20 cellular contexts compared by ENCODE assay signal in the genomic region with DNA sequence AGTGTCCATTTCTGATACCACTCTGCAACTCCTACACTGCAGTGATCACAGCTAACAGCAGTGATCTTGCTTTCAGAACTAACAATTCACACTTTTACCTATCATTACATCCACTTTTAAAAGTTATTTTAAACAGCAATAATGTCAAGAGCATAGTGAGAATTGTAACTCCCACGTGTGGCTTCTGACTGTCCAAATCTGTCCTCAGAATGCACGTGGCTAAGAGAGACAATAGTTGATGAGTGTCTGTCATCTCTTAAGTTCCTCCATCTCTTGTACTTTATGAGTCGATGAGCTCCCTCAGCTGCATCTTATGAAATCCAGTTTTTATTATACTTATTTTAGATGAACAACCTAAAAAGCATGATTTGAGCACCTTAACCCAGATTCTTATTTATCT. TPM values are rescaled to one million over a fixed set of nuclear protein-coding genes. Genes with fewer than 3 reads are reported as not detected.
DNase-seq lines count a peak whose midpoint lies in the region; ATAC-seq and TF ChIP-seq lines count a peak whose summit lies in the region.
"Had no signal": no experiment of that assay in that cellular context is flagged by ENCODE, and none has a peak within 500 bp of the region (broad histone marks: within the 10 kb centered on the region; RNA-seq: fewer than 3 reads in every experiment).

No MANE protein-coding gene starts in this region.

- no peak for TF ChIP-seq POLR2A in breast epithelium (IDR thresholded peaks at IDR 0.05)

- peaks cover 2% of the 10 kb centered on the region for H3K9me3 Mint-ChIP-seq in activated CD4-positive, alpha-beta memory T cell treated with anti-CD3 and anti-CD28 coated beads, Interleukin-2, amount 10 ng/mL, durations not matched to agents 7 days and 5 days
- H3K9me3 Mint-ChIP-seq: dendritic cell treated with granulocyte-macrophage colony-stimulating factor and Interleukin-4, amounts not matched to agents 40 ng/mL and 50 ng/mL, for 4 days had no signal

- DNase-seq in cardiac septum (ENCODE audit: low spot score): no peak
- DNase-seq in activated CD4-positive, alpha-beta memory T cell treated with anti-CD3 and anti-CD28 coated beads, Interleukin-2, amount 10 ng/mL, durations not matched to agents 7 days and 5 days: no peak
- no peak for DNase-seq in breast epithelium (ENCODE audit: low spot score in 2 of 2)
- DNase-seq in GM20000 (ENCODE audit: low spot score): no peak
- DNase-seq: activated CD4-positive, alpha-beta T cell treated with anti-CD3 and anti-CD28 coated beads for 4 hours; activated effector memory CD4-positive, alpha-beta T cell treated with Interleukin-2 at 50 U/mL for 16 hours; head of caudate nucleus; Karpas-422; NCI-H1105; NCI-H526; Right ventricle myocardium superior; spleen had no signal

- H3K27ac ChIP-seq in breast epithelium: no peak overlapping the region
- H3K27ac ChIP-seq: BLaER1 treated with 17β-estradiol and CSF1 and Interleukin-3, amounts not matched to agents 10 nM and 100 nM; spleen had no signal

- no peaks in the 10 kb centered on the region for H3K27me3 ChIP-seq in breast epithelium
- H3K27me3 ChIP-seq: BLaER1 treated with 17β-estradiol and CSF1 and Interleukin-3, amounts not matched to agents 10 nM and 100 nM; spleen had no signal

- no peaks in the 10 kb centered on the region for H3K4me1 Mint-ChIP-seq in activated CD4-positive, alpha-beta memory T cell treated with anti-CD3 and anti-CD28 coated beads, Interleukin-2, amount 10 ng/mL, durations not matched to agents 7 days and 5 days

- H3K4me1 ChIP-seq in breast epithelium: no peaks in the 10 kb centered on the region
- H3K4me1 ChIP-seq: BLaER1 treated with 17β-estradiol and CSF1 and Interleukin-3, amounts not matched to agents 10 nM and 100 nM; spleen had no signal

- POLR2A ChIA-PET in activated CD4-positive, alpha-beta memory T cell treated with anti-CD3 and anti-CD28 coated beads, Interleukin-2, amount 10 ng/mL, durations not matched to agents 7 days and 5 days (lab: Charles Lee): no interaction called here

- H3K27ac Mint-ChIP-seq in activated CD4-positive, alpha-beta memory T cell treated with anti-CD3 and anti-CD28 coated beads, Interleukin-2, amount 10 ng/mL, durations not matched to agents 7 days and 5 days: no peak overlapping the region
- H3K27ac Mint-ChIP-seq: dendritic cell treated with granulocyte-macrophage colony-stimulating factor and Interleukin-4, amounts not matched to agents 40 ng/mL and 50 ng/mL, for 4 days had no signal

- H3K9me3 ChIP-seq in breast epithelium: peaks cover 0 to 3% of the 10 kb centered on the region in 2 donors

- H3K36me3 ChIP-seq in breast epithelium: no peaks in the 10 kb centered on the region
- H3K36me3 ChIP-seq: BLaER1 treated with 17β-estradiol and CSF1 and Interleukin-3, amounts not matched to agents 10 nM and 100 nM; spleen had no signal

- ATAC-seq in GM18511 (IDR thresholded peaks at IDR 0.05; ENCODE audit: unreplicated experiment) (peak; percentile 71), GM21360 (IDR thresholded peaks at IDR 0.05; ENCODE audit: unreplicated experiment) (peak; percentile 93), HG02759 (IDR thresholded peaks at IDR 0.05; ENCODE audit: unreplicated experiment) (peak; percentile 92), HG03432 (IDR thresholded peaks at IDR 0.05; ENCODE audit: unreplicated experiment) (peak; percentile 84)

- H3K27me3 Mint-ChIP-seq in activated CD4-positive, alpha-beta memory T cell treated with anti-CD3 and anti-CD28 coated beads, Interleukin-2, amount 10 ng/mL, durations not matched to agents 7 days and 5 days: no peaks in the 10 kb centered on the region
- H3K27me3 Mint-ChIP-seq: dendritic cell treated with granulocyte-macrophage colony-stimulating factor and Interleukin-4, amounts not matched to agents 40 ng/mL and 50 ng/mL, for 4 days had no signal

- no peak overlapping the region for H3K4me3 ChIP-seq in breast epithelium
- H3K4me3 ChIP-seq: BLaER1 treated with 17β-estradiol and CSF1 and Interleukin-3, amounts not matched to agents 10 nM and 100 nM; spleen had no signal

- intact Hi-C loops in cardiac septum (cut with DNase I) (no loop called here), breast epithelium (cut with DNase I; ENCODE audit: low total_unique reads) (no loop called here)

- no peaks in the 10 kb centered on the region for H3K36me3 Mint-ChIP-seq in activated CD4-positive, alpha-beta memory T cell treated with anti-CD3 and anti-CD28 coated beads, Interleukin-2, amount 10 ng/mL, durations not matched to agents 7 days and 5 days (ENCODE audit: low read depth)

- TF ChIP-seq CTCF in breast epithelium (IDR thresholded peaks at IDR 0.05): no peak
- TF ChIP-seq CTCF in GM20000 (IDR thresholded peaks at IDR 0.05; ENCODE audit: extremely low read depth, missing control alignments): no peak

- CTCF ChIA-PET in activated CD4-positive, alpha-beta memory T cell treated with anti-CD3 and anti-CD28 coated beads, Interleukin-2, amount 10 ng/mL, durations not matched to agents 7 days and 5 days (lab: Charles Lee): no interaction called here

- no peak overlapping the region for H3K4me3 Mint-ChIP-seq in activated CD4-positive, alpha-beta memory T cell treated with anti-CD3 and anti-CD28 coated beads, Interleukin-2, amount 10 ng/mL, durations not matched to agents 7 days and 5 days
- H3K4me3 Mint-ChIP-seq: dendritic cell treated with granulocyte-macrophage colony-stimulating factor and Interleukin-4, amounts not matched to agents 40 ng/mL and 50 ng/mL, for 4 days had no signal

RNA-seq across cellular contexts. Expression of a gene that starts 16.5 kb away (rescaled TPM):
- total RNA-seq in cardiac septum (not detected), breast epithelium (not detected)
- total RNA-seq in activated CD4-positive, alpha-beta memory T cell treated with anti-CD3 and anti-CD28 coated beads, Interleukin-2, amount 10 ng/mL, durations not matched to agents 7 days and 5 days: not detected
- total RNA-seq: A673, Right ventricle myocardium superior, spleen, ureter had no signal

RNA-seq across cellular contexts. Expression of a gene that starts 17.3 kb away (rescaled TPM):
- total RNA-seq in cardiac septum (not detected), breast epithelium (not detected)
- not detected for total RNA-seq in activated CD4-positive, alpha-beta memory T cell treated with anti-CD3 and anti-CD28 coated beads, Interleukin-2, amount 10 ng/mL, durations not matched to agents 7 days and 5 days
- total RNA-seq: A673, Right ventricle myocardium superior, spleen, ureter had no signal
